ENCODE assay signal across 14 cellular contexts in genomic region chr10:28382520-28383269, GRCh38.
DNase-seq lines count a peak whose midpoint lies in the region; ATAC-seq and TF ChIP-seq lines count a peak whose summit lies in the region.
"Had no signal": no experiment of that assay in that cellular context is flagged by ENCODE, and none has a peak within 500 bp of the region (broad histone marks: within the 10 kb centered on the region; RNA-seq: fewer than 3 reads in every experiment).

No MANE protein-coding gene starts in this region.

- no peaks in the 10 kb centered on the region for H3K9me3 Mint-ChIP-seq in activated naive CD4-positive, alpha-beta T cell treated with anti-CD3 and anti-CD28 coated beads for 36 hours
- H3K9me3 Mint-ChIP-seq in activated T-helper 2 cell treated with anti-CD3 and anti-CD28 coated beads, Interferon-gamma antibody, Interleukin-2, Interleukin-4, amounts not matched to agents 10 μg/mL and 5 μg/mL and 100 μg/mL, durations not matched to agents 14 hours and 24 hours and 36 hours = no peaks in the 10 kb centered on the region
- H3K9me3 Mint-ChIP-seq: activated T-cell treated with anti-CD3 and anti-CD28 coated beads, Interleukin-2, amount 50 U/mL, for 4 hours; T-helper 2 cell treated with Interferon-gamma antibody and Interleukin-4, amounts not matched to agents 5 μg/mL and 100 μg/mL, for 36 hours had no signal

- H3K36me3 Mint-ChIP-seq in activated naive CD4-positive, alpha-beta T cell treated with anti-CD3 and anti-CD28 coated beads for 36 hours (ENCODE audit: low read depth) = no peaks in the 10 kb centered on the region
- H3K36me3 Mint-ChIP-seq in activated T-helper 2 cell treated with anti-CD3 and anti-CD28 coated beads, Interferon-gamma antibody, Interleukin-2, Interleukin-4, amounts not matched to agents 10 μg/mL and 5 μg/mL and 100 μg/mL, durations not matched to agents 14 hours and 24 hours and 36 hours (ENCODE audit: low read depth) = no peaks in the 10 kb centered on the region

- H3K27ac Mint-ChIP-seq in activated naive CD4-positive, alpha-beta T cell treated with anti-CD3 and anti-CD28 coated beads for 36 hours = no peak overlapping the region
- no peak overlapping the region for H3K27ac Mint-ChIP-seq in activated T-helper 2 cell treated with anti-CD3 and anti-CD28 coated beads, Interferon-gamma antibody, Interleukin-2, Interleukin-4, amounts not matched to agents 10 μg/mL and 5 μg/mL and 100 μg/mL, durations not matched to agents 14 hours and 24 hours and 36 hours
- H3K27ac Mint-ChIP-seq: T-helper 2 cell treated with Interferon-gamma antibody and Interleukin-4, amounts not matched to agents 5 μg/mL and 100 μg/mL, for 36 hours had no signal

- CTCF ChIA-PET in activated naive CD4-positive, alpha-beta T cell treated with anti-CD3 and anti-CD28 coated beads for 36 hours (lab: Charles Lee) = interaction anchor here (0.6 to 5.9 kb wide), 17 partner anchors 10 to 1960 kb away, joined by 3 to 177 read pairs (median 12); partner anchors contain the start of gene MPP7

- no peaks in the 10 kb centered on the region for H3K27me3 ChIP-seq in brain microvascular endothelial cell (replicated peaks)
- H3K27me3 ChIP-seq: BLaER1 treated with 17β-estradiol and CSF1 and Interleukin-3, amounts not matched to agents 10 nM and 100 nM; gastroesophageal sphincter; pancreas had no signal

- no peaks in the 10 kb centered on the region for H3K27me3 Mint-ChIP-seq in activated naive CD4-positive, alpha-beta T cell treated with anti-CD3 and anti-CD28 coated beads for 36 hours (ENCODE audit: low read depth)
- peaks cover 9% of the 10 kb centered on the region for H3K27me3 Mint-ChIP-seq in activated T-helper 2 cell treated with anti-CD3 and anti-CD28 coated beads, Interferon-gamma antibody, Interleukin-2, Interleukin-4, amounts not matched to agents 10 μg/mL and 5 μg/mL and 100 μg/mL, durations not matched to agents 14 hours and 24 hours and 36 hours (ENCODE audit: low read depth)

- H3K36me3 ChIP-seq in brain microvascular endothelial cell (replicated peaks) = no peaks in the 10 kb centered on the region
- H3K36me3 ChIP-seq: BLaER1 treated with 17β-estradiol and CSF1 and Interleukin-3, amounts not matched to agents 10 nM and 100 nM; gastroesophageal sphincter; pancreas had no signal

- DNase-seq in AG08395 (ENCODE audit: low spot score) (peak; percentile 34), HFF-Myc (ENCODE audit: extremely low read depth, low read depth) (peak; percentile 95), brain microvascular endothelial cell (peak; percentile 33), left lobe of liver (ENCODE audit: low spot score) (peak; percentile 15), AML-193 (lab: John Stamatoyannopoulos, UW) (no peak), GM13976 (ENCODE audit: low spot score) (no peak)
- no peak for DNase-seq in activated naive CD4-positive, alpha-beta T cell treated with anti-CD3 and anti-CD28 coated beads for 36 hours
- no peak for DNase-seq in activated T-helper 2 cell treated with anti-CD3 and anti-CD28 coated beads, Interferon-gamma antibody, Interleukin-2, Interleukin-4, amounts not matched to agents 10 μg/mL and 5 μg/mL and 100 μg/mL, durations not matched to agents 14 hours and 24 hours and 36 hours (ENCODE audit: low spot score)
- DNase-seq: cortex of kidney had no signal

- no peak overlapping the region for H3K27ac ChIP-seq in brain microvascular endothelial cell
- H3K27ac ChIP-seq: BLaER1 treated with 17β-estradiol and CSF1 and Interleukin-3, amounts not matched to agents 10 nM and 100 nM; gastroesophageal sphincter; pancreas had no signal

- in situ Hi-C loops in brain microvascular endothelial cell (cut with HindIII; ENCODE audit: low pct_ligation_motif_present, low sequenced_read_pairs) (no loop called here), GM13976 (cut with MboI; ENCODE audit: low sequenced_read_pairs, unreplicated experiment) (loop anchor here (10.0 to 25.0 kb wide), 2 partner anchors 128 to 820 kb away; no protein-coding TSS in a partner anchor)

- TF ChIP-seq CTCF in HFF-Myc (IDR thresholded peaks at IDR 0.05; ENCODE audit: low read depth, low read length, missing control alignments) (no peak), brain microvascular endothelial cell (IDR thresholded peaks at IDR 0.05; ENCODE audit: low read depth, low read length, missing control alignments) (no peak), GM13976 (IDR thresholded peaks at IDR 0.05; ENCODE audit: borderline replicate concordance, control extremely low read depth, extremely low read depth, insufficient read depth, missing control alignments) (no peak)

- H3K4me3 Mint-ChIP-seq in activated naive CD4-positive, alpha-beta T cell treated with anti-CD3 and anti-CD28 coated beads for 36 hours = no peak overlapping the region
- H3K4me3 Mint-ChIP-seq in activated T-helper 2 cell treated with anti-CD3 and anti-CD28 coated beads, Interferon-gamma antibody, Interleukin-2, Interleukin-4, amounts not matched to agents 10 μg/mL and 5 μg/mL and 100 μg/mL, durations not matched to agents 14 hours and 24 hours and 36 hours (ENCODE audit: low read depth) = no peak overlapping the region
- H3K4me3 Mint-ChIP-seq: activated T-cell treated with anti-CD3 and anti-CD28 coated beads, Interleukin-2, amount 50 U/mL, for 4 hours; T-helper 2 cell treated with Interferon-gamma antibody and Interleukin-4, amounts not matched to agents 5 μg/mL and 100 μg/mL, for 36 hours had no signal

- intact Hi-C loops in activated naive CD4-positive, alpha-beta T cell treated with anti-CD3 and anti-CD28 coated beads for 36 hours (cut with micrococcal nuclease) = loop anchor here (1.0 to 10.0 kb wide), 6 partner anchors 132 to 1008 kb away; partner anchors contain the start of gene ODAD2
- intact Hi-C loops in activated T-helper 2 cell treated with anti-CD3 and anti-CD28 coated beads, Interferon-gamma antibody, Interleukin-2, Interleukin-4, amounts not matched to agents 10 μg/mL and 5 μg/mL and 100 μg/mL, durations not matched to agents 14 hours and 24 hours and 36 hours (cut with micrococcal nuclease) = loop anchor here (1.0 to 10.0 kb wide), 4 partner anchors 80 to 640 kb away; no protein-coding TSS in a partner anchor

- no peak for ATAC-seq in left lobe of liver

- peaks cover 40% of the 10 kb centered on the region for H3K4me1 Mint-ChIP-seq in activated naive CD4-positive, alpha-beta T cell treated with anti-CD3 and anti-CD28 coated beads for 36 hours (ENCODE audit: low read depth)
- peaks cover 16% of the 10 kb centered on the region for H3K4me1 Mint-ChIP-seq in activated T-helper 2 cell treated with anti-CD3 and anti-CD28 coated beads, Interferon-gamma antibody, Interleukin-2, Interleukin-4, amounts not matched to agents 10 μg/mL and 5 μg/mL and 100 μg/mL, durations not matched to agents 14 hours and 24 hours and 36 hours (ENCODE audit: low read depth)

- no peak overlapping the region for H3K4me3 ChIP-seq in HFF-Myc (replicated peaks; ENCODE audit: low read depth, low read length)
- H3K4me3 ChIP-seq in brain microvascular endothelial cell (ENCODE audit: low read depth, low read length) = no peak overlapping the region
- H3K4me3 ChIP-seq: BLaER1 treated with 17β-estradiol and CSF1 and Interleukin-3, amounts not matched to agents 10 nM and 100 nM; gastroesophageal sphincter; pancreas had no signal

Comparison
In these comparisons a context has a peak if more than half of its experiments do, and no peak if none do; other contexts are left out.
1. DNase-seq: peak in AG08395 (single experiment), HFF-Myc (single experiment), brain microvascular endothelial cell (single experiment) and left lobe of liver (single experiment); none in activated naive CD4-positive, alpha-beta T cell treated with anti-CD3 and anti-CD28 coated beads for 36 hours (single experiment), AML-193 (0 of 2), GM13976 (single experiment) and activated T-helper 2 cell treated with anti-CD3 and anti-CD28 coated beads, Interferon-gamma antibody, Interleukin-2, Interleukin-4, amounts not matched to agents 10 μg/mL and 5 μg/mL and 100 μg/mL, durations not matched to agents 14 hours and 24 hours and 36 hours (single experiment).